In the genomic region with DNA sequence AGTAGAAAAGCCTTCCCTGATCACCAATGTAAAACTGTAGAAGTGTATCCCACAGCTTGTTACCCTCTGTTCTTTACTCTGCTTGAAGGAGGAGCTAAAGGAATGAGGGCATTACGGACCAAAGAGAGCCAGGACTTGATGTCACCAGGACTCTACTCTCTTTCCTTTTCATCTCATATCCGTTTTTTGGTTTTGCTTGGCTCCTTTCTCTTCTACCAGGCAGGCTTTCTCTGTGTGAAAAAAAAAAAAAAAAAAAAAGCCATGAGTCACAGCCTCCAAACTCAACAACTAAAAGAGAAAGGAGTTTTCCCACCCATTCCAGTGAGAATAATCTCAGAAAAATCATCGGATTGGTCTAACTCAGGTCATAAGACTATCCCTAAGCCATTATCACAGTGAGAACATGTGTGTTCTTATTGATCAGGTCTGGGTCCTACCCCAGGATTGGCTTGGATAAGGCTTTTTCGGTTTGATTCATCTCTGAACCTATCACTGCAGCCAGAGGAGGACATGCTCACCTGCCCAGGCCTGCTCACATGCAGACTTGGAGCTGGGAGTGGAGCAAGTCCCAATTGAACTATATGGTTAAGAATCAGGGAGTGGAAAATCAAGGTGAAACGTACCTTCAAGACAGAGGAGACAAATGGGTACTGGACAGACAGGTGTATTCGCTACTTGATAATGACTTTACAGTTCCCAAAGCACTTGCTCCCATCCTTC, we compare ENCODE assay signal across 1 cellular context.
TF ChIP-seq lines count a peak whose summit lies in the region.

No MANE protein-coding gene starts in this region.

TF ChIP-seq in K562, 482 proteins besides CTCF, POLR2A, EP300 and RAD21 (continued from another document):
- TF ChIP-seq ZNF197 (CRISPR knock-in tag; IDR thresholded peaks at IDR 0.05; ENCODE audit: low read depth): no peak
